ENCODE assay signal across 25 cellular contexts in genomic region chr5:138583984-138584637, GRCh38.
"Had no signal": no experiment of that assay in that cellular context is flagged by ENCODE, and none has a peak within 500 bp of the region (broad histone marks: within the 10 kb centered on the region; RNA-seq: fewer than 3 reads in every experiment).

No MANE protein-coding gene starts in this region.

- H3K4me3 ChIP-seq: heart right ventricle, left ventricle myocardium inferior had no signal

- H3K9me3 ChIP-seq: heart right ventricle, left ventricle myocardium inferior had no signal

- FAIRE-seq: keratinocyte, small intestine had no signal

- H3K4me1 ChIP-seq: left ventricle myocardium inferior had no signal

- DNase-seq: activated CD4-positive, alpha-beta T cell treated with anti-CD3 and anti-CD28 coated beads for 1 hour; activated CD4-positive, alpha-beta T cell treated with anti-CD3 and anti-CD28 coated beads, Interleukin-2, amount 50 U/mL, for 1 hour; activated CD8-positive, alpha-beta T cell treated with anti-CD3 and anti-CD28 coated beads, Interleukin-2, amount 10 ng/mL, durations not matched to agents 7 days and 5 days; activated gamma-delta T cell; aorta; caudate nucleus; dermis blood vessel endothelial cell; effector CD8-positive, alpha-beta T cell; erythroblast; foreskin fibroblast; heart right ventricle; left ventricle myocardium inferior; nephron progenitor cell; occipital lobe; posterior cingulate gyrus; small intestine; stimulated activated CD4-positive, alpha-beta T cell treated with anti-CD3 and anti-CD28 coated beads, Interleukin-2, amount 100 ng/mL, for 24 hours; T-helper 9 cell had no signal

- H3K27ac Mint-ChIP-seq: activated CD8-positive, alpha-beta T cell treated with anti-CD3 and anti-CD28 coated beads, Interleukin-2, amount 10 ng/mL, durations not matched to agents 7 days and 5 days; activated naive CD4-positive, alpha-beta T cell treated with anti-CD3 and anti-CD28 coated beads, Interleukin-2, amount 50 U/mL, for 24 hours; activated T-helper 1 cell treated with anti-CD3 and anti-CD28 coated beads, Interleukin-12 subunit alpha, Interleukin-12 subunit beta, Interleukin-2, Interleukin-4 antibody, amounts not matched to agents 30 ng/mL and 10 ng/mL and 1 ng/mL, durations not matched to agents 14 hours and 24 hours and 36 hours; brain; nephron progenitor cell; stimulated activated memory B cell treated with anti-CD40 and anti-IgM and Interleukin-4, amounts not matched to agents 10 μg/mL and 1 μg/mL and 100 μg/mL, for 72 hours; type B pancreatic cell had no signal

- H3K4me3 Mint-ChIP-seq: activated CD8-positive, alpha-beta T cell treated with anti-CD3 and anti-CD28 coated beads, Interleukin-2, amount 10 ng/mL, durations not matched to agents 7 days and 5 days; activated naive CD4-positive, alpha-beta T cell treated with anti-CD3 and anti-CD28 coated beads, Interleukin-2, amount 50 U/mL, for 24 hours; activated T-helper 1 cell treated with anti-CD3 and anti-CD28 coated beads, Interleukin-12 subunit alpha, Interleukin-12 subunit beta, Interleukin-2, Interleukin-4 antibody, amounts not matched to agents 30 ng/mL and 10 ng/mL and 1 ng/mL, durations not matched to agents 14 hours and 24 hours and 36 hours; brain; nephron progenitor cell; stimulated activated memory B cell treated with anti-CD40 and anti-IgM and Interleukin-4, amounts not matched to agents 10 μg/mL and 1 μg/mL and 100 μg/mL, for 72 hours; type B pancreatic cell had no signal

- H3K9me3 Mint-ChIP-seq: activated naive CD4-positive, alpha-beta T cell treated with anti-CD3 and anti-CD28 coated beads, Interleukin-2, amount 50 U/mL, for 24 hours; activated T-helper 1 cell treated with anti-CD3 and anti-CD28 coated beads, Interleukin-12 subunit alpha, Interleukin-12 subunit beta, Interleukin-2, Interleukin-4 antibody, amounts not matched to agents 30 ng/mL and 10 ng/mL and 1 ng/mL, durations not matched to agents 14 hours and 24 hours and 36 hours; brain; stimulated activated memory B cell treated with anti-CD40 and anti-IgM and Interleukin-4, amounts not matched to agents 10 μg/mL and 1 μg/mL and 100 μg/mL, for 72 hours; type B pancreatic cell had no signal

- ATAC-seq: activated CD8-positive, alpha-beta T cell treated with anti-CD3 and anti-CD28 coated beads, Interleukin-2, amount 10 ng/mL, durations not matched to agents 7 days and 5 days; heart right ventricle; sciatic nerve; stimulated activated memory B cell treated with anti-CD40 and anti-IgM and Interleukin-4, amounts not matched to agents 10 μg/mL and 1 μg/mL and 100 μg/mL, for 72 hours had no signal

- H3K27me3 ChIP-seq: heart right ventricle had no signal

- H3K36me3 Mint-ChIP-seq: activated naive CD4-positive, alpha-beta T cell treated with anti-CD3 and anti-CD28 coated beads, Interleukin-2, amount 50 U/mL, for 24 hours; brain; stimulated activated memory B cell treated with anti-CD40 and anti-IgM and Interleukin-4, amounts not matched to agents 10 μg/mL and 1 μg/mL and 100 μg/mL, for 72 hours; type B pancreatic cell had no signal

- H3K27ac ChIP-seq: heart right ventricle, left ventricle myocardium inferior had no signal

- H3K27me3 Mint-ChIP-seq: activated naive CD4-positive, alpha-beta T cell treated with anti-CD3 and anti-CD28 coated beads, Interleukin-2, amount 50 U/mL, for 24 hours; brain; stimulated activated memory B cell treated with anti-CD40 and anti-IgM and Interleukin-4, amounts not matched to agents 10 μg/mL and 1 μg/mL and 100 μg/mL, for 72 hours; type B pancreatic cell had no signal

- H3K36me3 ChIP-seq: heart right ventricle, left ventricle myocardium inferior had no signal

- H3K4me1 Mint-ChIP-seq: stimulated activated memory B cell treated with anti-CD40 and anti-IgM and Interleukin-4, amounts not matched to agents 10 μg/mL and 1 μg/mL and 100 μg/mL, for 72 hours had no signal
